3 cellular contexts compared by ENCODE assay signal in genomic region chr12:108800591-108800990, GRCh38.
TF ChIP-seq lines count a peak whose summit lies in the region.

No MANE protein-coding gene starts in this region.

TF ChIP-seq in HEK293, 187 proteins besides CTCF, POLR2A, EP300 and RAD21:
- TF ChIP-seq EGR2 (tag by site-specific recombination; IDR thresholded peaks at IDR 0.05; ENCODE audit: low read depth) (peak; percentile 43), ZNF596 (tag by site-specific recombination; IDR thresholded peaks at IDR 0.05) (no peak)

TF ChIP-seq in K562, 482 proteins besides CTCF, POLR2A, EP300 and RAD21:
- TF ChIP-seq ILF3 (IDR thresholded peaks at IDR 0.05; ENCODE audit: borderline replicate concordance) (no peak), ZBTB11 (CRISPR knock-in tag; IDR thresholded peaks at IDR 0.05) (no peak), MBD1 (CRISPR knock-in tag; IDR thresholded peaks at IDR 0.05) (no peak), TRIM28 (IDR thresholded peaks at IDR 0.05) (no peak), ZNF639 (CRISPR knock-in tag; conservative IDR thresholded peaks at IDR 0.05 in 1 of 2, IDR thresholded peaks at IDR 0.05 in 1 of 2) (no peak), NBN (IDR thresholded peaks at IDR 0.05; ENCODE audit: low read depth) (no peak), MTF1 (CRISPR knock-in tag; IDR thresholded peaks at IDR 0.05; ENCODE audit: borderline replicate concordance) (no peak), CGGBP1 (CRISPR knock-in tag; IDR thresholded peaks at IDR 0.05) (no peak), POLR2B (IDR thresholded peaks at IDR 0.05; ENCODE audit: low read depth, partially characterized antibody) (no peak), TRIM24 (IDR thresholded peaks at IDR 0.05) (no peak), NRF1 (conservative IDR thresholded peaks at IDR 0.05 in 1 of 2, IDR thresholded peaks at IDR 0.05 in 1 of 2) (no peak), BRD9 (IDR thresholded peaks at IDR 0.05; ENCODE audit: low read depth, partially characterized antibody) (no peak), MLLT1 (IDR thresholded peaks at IDR 0.05) (no peak)

TF ChIP-seq in GM12891, 5 proteins besides CTCF, POLR2A, EP300 and RAD21:
- no peak for TF ChIP-seq POU2F2 (IDR thresholded peaks at IDR 0.05; ENCODE audit: low read depth, low read length)
- TF ChIP-seq SPI1 (IDR thresholded peaks at IDR 0.05; ENCODE audit: low read depth, low read length): no peak
- TF ChIP-seq TAF1 (IDR thresholded peaks at IDR 0.05; ENCODE audit: low read depth, low read length): no peak
